In the genomic region with DNA sequence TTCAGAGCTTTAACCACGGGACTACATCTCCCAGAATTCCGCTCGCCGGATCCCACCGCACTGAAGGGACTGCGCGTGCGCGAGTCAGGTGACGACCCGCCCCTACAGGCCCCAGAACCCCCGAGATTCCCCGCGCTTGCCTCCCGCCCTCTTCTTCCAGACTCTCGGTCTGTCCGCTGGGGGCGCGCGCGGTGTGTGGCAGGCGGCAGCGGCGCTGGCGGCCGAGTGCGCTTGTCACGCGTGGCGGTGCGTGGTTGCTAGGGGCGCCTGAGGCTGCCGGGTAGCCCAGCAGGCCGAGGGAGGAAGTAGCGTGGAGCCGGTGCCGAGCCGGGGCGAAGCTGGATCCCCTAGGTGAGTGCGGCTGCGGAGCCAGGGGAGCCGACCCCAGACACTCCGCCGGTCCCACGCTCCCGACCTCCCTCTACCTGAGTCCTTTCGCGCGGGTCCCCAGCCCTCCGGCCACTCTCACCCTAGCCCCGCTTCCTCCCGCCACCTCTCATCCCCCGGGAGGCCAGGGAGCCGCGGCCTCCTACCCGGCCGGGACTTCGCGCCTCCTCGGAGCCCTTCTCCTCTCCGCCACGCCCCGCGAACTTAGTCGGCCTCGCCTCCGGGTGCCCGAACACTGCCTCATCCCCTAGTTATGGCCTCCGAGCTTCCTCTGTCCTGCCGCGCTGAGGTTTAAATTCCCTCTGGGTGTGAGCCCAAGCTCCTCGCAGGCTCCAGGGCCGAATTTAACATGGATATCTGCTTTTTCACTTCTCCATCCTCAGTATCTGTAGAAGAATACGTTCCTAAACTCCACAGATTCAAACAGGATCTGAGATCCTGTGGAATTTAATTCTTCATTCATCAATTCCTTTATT, we compare ENCODE assay signal across 8 cellular contexts. TPM values are rescaled to one million over a fixed set of nuclear protein-coding genes. Genes with fewer than 3 reads are reported as not detected.
DNase-seq lines count a peak whose midpoint lies in the region; ATAC-seq, FAIRE-seq and TF ChIP-seq lines count a peak whose summit lies in the region.

A gene with protein sequence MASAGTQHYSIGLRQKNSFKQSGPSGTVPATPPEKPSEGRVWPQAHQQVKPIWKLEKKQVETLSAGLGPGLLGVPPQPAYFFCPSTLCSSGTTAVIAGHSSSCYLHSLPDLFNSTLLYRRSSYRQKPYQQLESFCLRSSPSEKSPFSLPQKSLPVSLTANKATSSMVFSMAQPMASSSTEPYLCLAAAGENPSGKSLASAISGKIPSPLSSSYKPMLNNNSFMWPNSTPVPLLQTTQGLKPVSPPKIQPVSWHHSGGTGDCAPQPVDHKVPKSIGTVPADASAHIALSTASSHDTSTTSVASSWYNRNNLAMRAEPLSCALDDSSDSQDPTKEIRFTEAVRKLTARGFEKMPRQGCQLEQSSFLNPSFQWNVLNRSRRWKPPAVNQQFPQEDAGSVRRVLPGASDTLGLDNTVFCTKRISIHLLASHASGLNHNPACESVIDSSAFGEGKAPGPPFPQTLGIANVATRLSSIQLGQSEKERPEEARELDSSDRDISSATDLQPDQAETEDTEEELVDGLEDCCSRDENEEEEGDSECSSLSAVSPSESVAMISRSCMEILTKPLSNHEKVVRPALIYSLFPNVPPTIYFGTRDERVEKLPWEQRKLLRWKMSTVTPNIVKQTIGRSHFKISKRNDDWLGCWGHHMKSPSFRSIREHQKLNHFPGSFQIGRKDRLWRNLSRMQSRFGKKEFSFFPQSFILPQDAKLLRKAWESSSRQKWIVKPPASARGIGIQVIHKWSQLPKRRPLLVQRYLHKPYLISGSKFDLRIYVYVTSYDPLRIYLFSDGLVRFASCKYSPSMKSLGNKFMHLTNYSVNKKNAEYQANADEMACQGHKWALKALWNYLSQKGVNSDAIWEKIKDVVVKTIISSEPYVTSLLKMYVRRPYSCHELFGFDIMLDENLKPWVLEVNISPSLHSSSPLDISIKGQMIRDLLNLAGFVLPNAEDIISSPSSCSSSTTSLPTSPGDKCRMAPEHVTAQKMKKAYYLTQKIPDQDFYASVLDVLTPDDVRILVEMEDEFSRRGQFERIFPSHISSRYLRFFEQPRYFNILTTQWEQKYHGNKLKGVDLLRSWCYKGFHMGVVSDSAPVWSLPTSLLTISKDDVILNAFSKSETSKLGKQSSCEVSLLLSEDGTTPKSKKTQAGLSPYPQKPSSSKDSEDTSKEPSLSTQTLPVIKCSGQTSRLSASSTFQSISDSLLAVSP (plus strand): TSS at position 149 of the 863 bp plus-strand sequence. CDS start 26,842 bp downstream, outside the sequence.

- H3K23ac ChIP-seq in H1 (ENCODE audit: insufficient read length) (no peak within 1 kb of the TSS), mesendoderm (ENCODE audit: low read length) (peak within 1 kb of the TSS; percentile 94)

- peak within 1 kb of the TSS; percentile 85 to 90 (median 89) for H3K4me3 ChIP-seq in H1 (ENCODE audit: extremely low read depth in 1 of 4, insufficient read depth in 2 of 4, low read depth in 3 of 4, low read length in 4 of 4)
- H3K4me3 ChIP-seq in mesendoderm (ENCODE audit: low read length): peak within 1 kb of the TSS; percentile 69

- H2AK5ac ChIP-seq in H1 (ENCODE audit: low read depth, low read length) (no peak within 1 kb of the TSS), mesendoderm (ENCODE audit: low read length) (no peak within 1 kb of the TSS)

- H3K18ac ChIP-seq in H1 (ENCODE audit: extremely low read depth, low read length): peak within 1 kb of the TSS; percentile 62; the same call in 1 of the 2 replicates
- H3K18ac ChIP-seq in mesendoderm (ENCODE audit: low read length): peak within 1 kb of the TSS; percentile 77

- TF ChIP-seq EP300 in H1 (IDR thresholded peaks at IDR 0.05; ENCODE audit: borderline replicate concordance in 1 of 2, low read depth in 2 of 2, low read length in 2 of 2): no peak

- H4K5ac ChIP-seq in H1 (ENCODE audit: insufficient read length, low read depth, low read length) (peak within 1 kb of the TSS; percentile 84), mesendoderm (ENCODE audit: low read length) (no peak within 1 kb of the TSS)

- no peak within 1 kb of the TSS for H2BK12ac ChIP-seq in H1 (ENCODE audit: low read depth, low read length)

- H3K56ac ChIP-seq in H1 (replicated peaks; ENCODE audit: insufficient read length, low read depth, low read length) (peak within 1 kb of the TSS; percentile 63), mesendoderm (ENCODE audit: low read length) (peak within 1 kb of the TSS; percentile 100)

- TF ChIP-seq POLR2A in H1 (IDR thresholded peaks at IDR 0.05; ENCODE audit: control extremely low read depth in 1 of 2, low read depth in 2 of 2, low read length in 2 of 2): peak; percentile 66 to 76

- H2AFZ ChIP-seq in H1 (ENCODE audit: low read length): peak within 1 kb of the TSS; percentile 87

- H3K27ac ChIP-seq in H1 (ENCODE audit: low read depth, low read length) (peak within 1 kb of the TSS; percentile 46; the same call in 1 of the 2 replicates), mesendoderm (ENCODE audit: low read depth, low read length) (peak within 1 kb of the TSS; percentile 60)

- DNase-seq in Caki2 (ENCODE audit: low read depth): peak; percentile 86
- peak; percentile 29 to 98 (median 94) for DNase-seq in HUDEP-2 (lab: John Stamatoyannopoulos, UW; ENCODE audit: unreplicated experiment in 76 of 76)
- peak; percentile 97 for DNase-seq in NOMO-1 treated with dmso at 0.1 percent for 144 hours (lab: John Stamatoyannopoulos, UW; ENCODE audit: unreplicated experiment)
- DNase-seq in activated CD8-positive, alpha-beta memory T cell treated with anti-CD3 and anti-CD28 coated beads for 48 hours (ENCODE audit: low read depth in 2 of 3, low spot score in 2 of 3): peak; percentile 90 to 97 (median 97)
- peak; percentile 77 to 98 for DNase-seq in H1 (ENCODE audit: low read depth in 1 of 2, low spot score in 2 of 2)
- peak; percentile 97 for DNase-seq in mesendoderm
- DNase-seq in stimulated activated CD8-positive, alpha-beta memory T cell treated with anti-CD3 and anti-CD28 coated beads, Interleukin-15, amount 100 ng/mL, for 1 hour (ENCODE audit: low read depth): peak; percentile 97

- H3K4me2 ChIP-seq in H1 (ENCODE audit: insufficient read depth in 1 of 2, low read depth in 2 of 2, low read length in 2 of 2) (peak within 1 kb of the TSS; percentile 56 to 74), mesendoderm (ENCODE audit: low read length) (peak within 1 kb of the TSS; percentile 88)

- FAIRE-seq in H1 (lab: Jason Lieb, UNC): peak; percentile 13

- in situ Hi-C loops in Caki2 (cut with HindIII; ENCODE audit: low pct_unique_long_range_greater_than_20kb, low sequenced_read_pairs): no loop called here

- H3K9ac ChIP-seq in H1 (replicated peaks in 1 of 4; ENCODE audit: extremely low read depth in 1 of 4, low read depth in 3 of 4, low read length in 3 of 4): peak within 1 kb of the TSS; percentile 46 to 79 (median 76)
- H3K9ac ChIP-seq in mesendoderm (ENCODE audit: low read length): peak within 1 kb of the TSS; percentile 91

- H2BK20ac ChIP-seq in H1 (ENCODE audit: low read length): no peak within 1 kb of the TSS

- H3K27me3 ChIP-seq in H1 (replicated peaks in 1 of 4; ENCODE audit: control insufficient read depth in 3 of 4, extremely low read depth in 1 of 4, insufficient read depth in 3 of 4, low read length in 3 of 4): no peaks in the 10 kb centered on the region
- H3K27me3 ChIP-seq in mesendoderm (ENCODE audit: insufficient read depth, low read length, poor library complexity): no peaks in the 10 kb centered on the region

- no peak within 1 kb of the TSS for H4K91ac ChIP-seq in H1 (replicated peaks; ENCODE audit: insufficient read length, low read length)

- POLR2A ChIA-PET in H1 (lab: Charles Lee; ENCODE audit: partially characterized antibody): interaction anchor here (0.7 to 2.3 kb wide), 13 partner anchors 8 to 111 kb away, joined by 3 to 14 read pairs (median 3); a partner anchor contains a TSS

- 0 out of 2 replicates have a peak, but pooled peaks cover 2% of the 10 kb centered on the region for H3K23me2 ChIP-seq in H1 (ENCODE audit: low read depth, low read length)

- no peak within 1 kb of the TSS for H3K14ac ChIP-seq in H1 (ENCODE audit: insufficient read length)

- H4K8ac ChIP-seq in H1 (ENCODE audit: extremely low read depth, insufficient read depth, low read length) (peak within 1 kb of the TSS; percentile 83), mesendoderm (ENCODE audit: low read depth, low read length) (no peak within 1 kb of the TSS)

- H2BK120ac ChIP-seq in H1 (replicated peaks; ENCODE audit: low read depth, low read length) (no peak within 1 kb of the TSS), mesendoderm (ENCODE audit: low read depth, low read length) (no peak within 1 kb of the TSS)

- CTCF ChIA-PET in H1 (lab: Charles Lee; ENCODE audit: partially characterized antibody): interaction anchor here (0.6 to 2.7 kb wide), 14 partner anchors 8 to 137 kb away, joined by 3 to 17 read pairs (median 6); a partner anchor contains a TSS

- H3K4ac ChIP-seq in H1 (replicated peaks; ENCODE audit: insufficient read length, low read depth, low read length): no peak within 1 kb of the TSS
- peak within 1 kb of the TSS; percentile 28 for H3K4ac ChIP-seq in mesendoderm (ENCODE audit: low read depth, low read length)

- peak; percentile 30 to 49; a peak in 2 of 4 replicates for TF ChIP-seq RAD21 in H1 (IDR thresholded peaks at IDR 0.05 in 1 of 2, conservative IDR thresholded peaks at IDR 0.05 in 1 of 2; ENCODE audit: low read depth in 2 of 2, low read length in 2 of 2)

- H2BK15ac ChIP-seq in H1 (ENCODE audit: low read length) (peak within 1 kb of the TSS; percentile 4; the same call in 1 of the 2 replicates), mesendoderm (replicated peaks; ENCODE audit: low read depth) (no peak within 1 kb of the TSS)

- H2BK5ac ChIP-seq in H1 (ENCODE audit: low read depth, low read length) (peak within 1 kb of the TSS; percentile 66; the same call in 1 of the 2 replicates), mesendoderm (ENCODE audit: low read length) (peak within 1 kb of the TSS; percentile 5)

- 1% methylated on average over 61 of the region's 74 CpGs; no CpG with 5 or more reads in 1 of the 2 experiments for WGBS in H1 (ENCODE audit: extremely low coverage in 1 of 2, insufficient coverage in 1 of 2, insufficient read length in 1 of 2, insufficient replicate concordance in 2 of 2, low coverage in 1 of 2, low lambda C conversion rate in 2 of 2, missing lambda C conversion rate in 1 of 2), 2 experiments
- no CpG with 5 or more reads among the region's 74 CpGs for WGBS in mesendoderm (ENCODE audit: extremely low coverage, insufficient coverage, low lambda C conversion rate)

- ATAC-seq in GM21381 (IDR thresholded peaks at IDR 0.05; ENCODE audit: unreplicated experiment): peak; percentile 93

- TF ChIP-seq CTCF in H1 (IDR thresholded peaks at IDR 0.05; ENCODE audit: control extremely low read depth in 1 of 3, insufficient read depth in 1 of 3, low read depth in 1 of 3, low read length in 3 of 3): peak; percentile 78 to 79 (median 79)

- H3K79me1 ChIP-seq in H1 (ENCODE audit: low read depth, low read length): peaks cover 7% of the 10 kb centered on the region; the same call in 1 of the 2 replicates
- H3K79me1 ChIP-seq in mesendoderm (ENCODE audit: low read length): peaks cover 17% of the 10 kb centered on the region

- peaks cover 0 to 4% (median 1%) of the 10 kb centered on the region in 4 experiments; a peak in 4 of 7 replicates for H3K4me1 ChIP-seq in H1 (replicated peaks in 1 of 4; ENCODE audit: control insufficient read depth in 3 of 4, insufficient read depth in 4 of 4, low read length in 3 of 4)
- peaks cover 4% of the 10 kb centered on the region for H3K4me1 ChIP-seq in mesendoderm (ENCODE audit: control insufficient read depth, low read depth, low read length)

- H4K20me1 ChIP-seq in H1 (replicated peaks in 1 of 2; ENCODE audit: control insufficient read depth in 1 of 2, insufficient read depth in 2 of 2, low read length in 2 of 2): peaks cover 0 to 4% of the 10 kb centered on the region in 2 experiments

- H3K36me3 ChIP-seq in H1 (ENCODE audit: control insufficient read depth in 2 of 4, insufficient read depth in 4 of 4, low read length in 3 of 4) (peaks cover 0 to 3% (median 0%) of the 10 kb centered on the region in 4 experiments; a peak in 1 of 8 replicates), mesendoderm (ENCODE audit: control insufficient read depth, insufficient read depth, low read length) (no peaks in the 10 kb centered on the region)

- H3K9me3 ChIP-seq in H1 (ENCODE audit: insufficient read depth in 2 of 2, low read depth in 1 of 2, low read length in 1 of 2): no peaks in the 10 kb centered on the region

- H3K79me2 ChIP-seq in H1 (ENCODE audit: control insufficient read depth in 1 of 2, insufficient read depth in 2 of 2, low read length in 2 of 2): peaks cover 4 to 43% of the 10 kb centered on the region in 2 experiments
- H3K79me2 ChIP-seq in mesendoderm (ENCODE audit: control insufficient read depth, insufficient read depth, low read length): peaks cover 33% of the 10 kb centered on the region

RNA-seq across cellular contexts. Expression of the gene that starts here (rescaled TPM):
- total RNA-seq in Caki2 (2014; rRNA removed; shearing (Covaris generic); ENCODE audit: low replicate concordance): 1.9 and 8.0 TPM in 2 replicates
- 105 and 106 TPM in 2 replicates for total RNA-seq in H1 (2021; fragmentation: NEBNext Ultra II Directional; extraction: Animal tissue kit (Norgen Biotek cat#: 25700))
- 63.1 and 71.1 TPM in 2 replicates for polyA plus RNA-seq in H1 (2011; rRNA removed)
- polyA plus RNA-seq in H1 (2011; cell fraction: cytosol; rRNA removed): 58.5 TPM
- polyA plus RNA-seq in H1 (2011; cell fraction: nucleus; rRNA removed): 182 TPM
- polyA plus RNA-seq in H1 (2012, experiment 1 of 2): 57.4 to 72.2 TPM (median 64.9 TPM) in 4 replicates
- polyA plus RNA-seq in H1 (2012, experiment 2 of 2): 57.4 TPM
- polyA plus RNA-seq in H1 (2013, experiment 1 of 2): 75.3 TPM
- 71.8 TPM for polyA plus RNA-seq in H1 (2013, experiment 2 of 2)
- polyA minus RNA-seq in H1 (2011; rRNA and poly(A)+ RNA removed): 159 and 164 TPM in 2 replicates
- polyA minus RNA-seq in H1 (2011; cell fraction: cytosol; rRNA and poly(A)+ RNA removed): 38.5 TPM
- 142 TPM for polyA minus RNA-seq in H1 (2011; cell fraction: nucleus; rRNA and poly(A)+ RNA removed)
- 71.1 TPM for polyA plus RNA-seq in mesendoderm (2013, experiment 1 of 2)
- polyA plus RNA-seq in mesendoderm (2013, experiment 2 of 2): 71.0 TPM

Comparison
In these comparisons a context has a peak if more than half of its experiments do, and no peak if none do; other contexts are left out.
1. Peak in every context shown above with its lines: DNase-seq, ATAC-seq, H3K4me3 ChIP-seq and H3K27ac ChIP-seq.
2. RNA of the gene that starts here (total RNA-seq): 105 to 106 TPM in H1; 1.9 to 8.0 TPM in Caki2; every median in the first group is over 10 times any median in the second.